ENCODE assay signal across 10 cellular contexts in genomic region chr15:57440799-57441198, GRCh38.
A peak's percentile ranks its signal among the peaks of the same experiment; 100 is the strongest.
DNase-seq lines count a peak whose midpoint lies in the region; ATAC-seq, FAIRE-seq and TF ChIP-seq lines count a peak whose summit lies in the region.
"Had no signal": no experiment of that assay in that cellular context is flagged by ENCODE, and none has a peak within 500 bp of the region (broad histone marks: within the 10 kb centered on the region; RNA-seq: fewer than 3 reads in every experiment).

No MANE protein-coding gene starts in this region.

- no peaks in the 10 kb centered on the region for H3K27me3 Mint-ChIP-seq in type B pancreatic cell

- H3K4me3 Mint-ChIP-seq in type B pancreatic cell = no peak overlapping the region
- H3K4me3 Mint-ChIP-seq: natural killer cell treated with Interleukin-12 subunit alpha and Interleukin-12 subunit beta and Interleukin-15 and Interleukin-18, amount 100 ng/mL, for 72 hours had no signal

- WGBS in K562 (ENCODE audit: insufficient coverage, low coverage, missing lambda C conversion rate) = 8% methylated on average over 1 of the region's 1 CpG

- H3K27ac ChIP-seq in K562 (ENCODE audit: extremely low read depth, low read depth, low read length) = no peak overlapping the region
- H3K27ac ChIP-seq in effector memory CD4-positive, alpha-beta T cell (ENCODE audit: insufficient read depth, low read length, poor library complexity, severe bottlenecking) = no peak overlapping the region

- no peak for TF ChIP-seq EP300 in K562 (IDR thresholded peaks at IDR 0.05; ENCODE audit: low read length)

- intact Hi-C loops in K562 (cut with micrococcal nuclease) = no loop called here

- FAIRE-seq in K562 (lab: Jason Lieb, UNC) = no peak

- H3K9ac ChIP-seq in K562 (ENCODE audit: insufficient read depth in 1 of 2, low read depth in 2 of 2, low read length in 2 of 2) = no peak overlapping the region

- peaks cover 5% of the 10 kb centered on the region for H3K9me3 Mint-ChIP-seq in type B pancreatic cell
- H3K9me3 Mint-ChIP-seq: natural killer cell treated with Interleukin-12 subunit alpha and Interleukin-12 subunit beta and Interleukin-15 and Interleukin-18, amount 100 ng/mL, for 72 hours had no signal

- H3K9me1 ChIP-seq in K562 (ENCODE audit: control insufficient read depth, insufficient read depth, low read length) = no peaks in the 10 kb centered on the region

- peaks cover 0 to 4% of the 10 kb centered on the region in 2 experiments; a peak in 1 of 5 replicates for H3K4me1 ChIP-seq in K562 (replicated peaks in 1 of 2; ENCODE audit: control insufficient read depth in 2 of 2, insufficient read depth in 2 of 2, low read length in 2 of 2)
- no peaks in the 10 kb centered on the region for H3K4me1 ChIP-seq in effector memory CD4-positive, alpha-beta T cell (ENCODE audit: control insufficient read depth, insufficient read depth, low read length, poor library complexity, severe bottlenecking)

- DNase-seq in LHCN-M2 (ENCODE audit: low read depth) (peak; percentile 79), K562 (ENCODE audit: extremely low read depth in 1 of 4, low spot score in 3 of 4) (no peak), kidney glomerular epithelial cell (lab: John Stamatoyannopoulos, UW) (peak; percentile 79), type B pancreatic cell (ENCODE audit: extremely low spot score, unreplicated experiment) (no peak), KG1 (lab: John Stamatoyannopoulos, UW) (no peak)
- DNase-seq in effector memory CD4-positive, alpha-beta T cell = no peak
- DNase-seq: activated T-cell treated with anti-CD3 and anti-CD28 coated beads for 4 hours, NCI-H146 had no signal

- TF ChIP-seq RAD21 in K562 (CRISPR knock-in tag; conservative IDR thresholded peaks at IDR 0.05 in 1 of 2, IDR thresholded peaks at IDR 0.05 in 1 of 2) = no peak

- no peaks in the 10 kb centered on the region for H3K9me3 ChIP-seq in K562 (replicated peaks; ENCODE audit: control insufficient read depth, insufficient read depth, low read depth, low read length)
- no peaks in the 10 kb centered on the region for H3K9me3 ChIP-seq in effector memory CD4-positive, alpha-beta T cell (ENCODE audit: control insufficient read depth, low read length)

- CTCF ChIA-PET in K562 (lab: Yijun Ruan, JAX; ENCODE audit: low intra/inter-chr PET ratio) = no interaction called here

- H3K4me2 ChIP-seq in K562 (ENCODE audit: insufficient read depth, low read length) = no peak overlapping the region

- TF ChIP-seq POLR2A in K562 (conservative IDR thresholded peaks at IDR 0.05) = no peak

- peaks cover 26 to 38% of the 10 kb centered on the region in 2 experiments for H3K27me3 ChIP-seq in K562 (ENCODE audit: control insufficient read depth in 2 of 2, insufficient read depth in 2 of 2, low read length in 2 of 2)
- no peaks in the 10 kb centered on the region for H3K27me3 ChIP-seq in effector memory CD4-positive, alpha-beta T cell (replicated peaks; ENCODE audit: control insufficient read depth, insufficient read depth, low read length, poor library complexity, severe bottlenecking)

- no peak for ATAC-seq in K562
- no peak for ATAC-seq in GM18867 (IDR thresholded peaks at IDR 0.05; ENCODE audit: unreplicated experiment)
- ATAC-seq: natural killer cell treated with Interleukin-12 subunit alpha and Interleukin-12 subunit beta and Interleukin-15 and Interleukin-18, amount 100 ng/mL, for 72 hours had no signal

- BruUV-seq in K562 (replicated peaks; lab: Mats Ljungman, UMichigan) = no TSS peak

- no peak for TF ChIP-seq CTCF in K562 (IDR thresholded peaks at IDR 0.05 in 2 of 3, conservative IDR thresholded peaks at IDR 0.05 in 1 of 3; ENCODE audit: insufficient read depth in 2 of 3, low read depth in 1 of 3, low read length in 3 of 3)
- TF ChIP-seq CTCF in type B pancreatic cell (conservative IDR thresholded peaks at IDR 0.05) = no peak

- POLR2A ChIA-PET in K562 (lab: Yijun Ruan, JAX) = no interaction called here

- in situ Hi-C loops in K562 (cut with MboI) = no loop called here

- H3K27ac Mint-ChIP-seq in type B pancreatic cell = peak overlapping the region; percentile 50
- H3K27ac Mint-ChIP-seq: natural killer cell treated with Interleukin-12 subunit alpha and Interleukin-12 subunit beta and Interleukin-15 and Interleukin-18, amount 100 ng/mL, for 72 hours had no signal

- no peaks in the 10 kb centered on the region for H3K79me2 ChIP-seq in K562 (ENCODE audit: control insufficient read depth, insufficient read depth, low read length)

- H3K36me3 ChIP-seq in K562 (ENCODE audit: control insufficient read depth, insufficient read depth, low read length) = no peaks in the 10 kb centered on the region
- no peaks in the 10 kb centered on the region for H3K36me3 ChIP-seq in effector memory CD4-positive, alpha-beta T cell (ENCODE audit: control insufficient read depth, insufficient read depth, low read length)

- H3K4me3 ChIP-seq in K562 = no peak overlapping the region
- H3K4me3 ChIP-seq in effector memory CD4-positive, alpha-beta T cell (ENCODE audit: insufficient read depth, low read depth, low read length, poor library complexity, severe bottlenecking) = no peak overlapping the region

- H3K36me3 Mint-ChIP-seq in type B pancreatic cell = peaks cover 15% of the 10 kb centered on the region
- H3K36me3 Mint-ChIP-seq: natural killer cell treated with Interleukin-12 subunit alpha and Interleukin-12 subunit beta and Interleukin-15 and Interleukin-18, amount 100 ng/mL, for 72 hours had no signal

- no peak overlapping the region for H2AFZ ChIP-seq in K562 (ENCODE audit: low read depth, low read length)

- no peaks in the 10 kb centered on the region for H4K20me1 ChIP-seq in K562 (replicated peaks; ENCODE audit: control insufficient read depth, insufficient read depth, low read length)

- peaks cover 16% of the 10 kb centered on the region for H3K4me1 Mint-ChIP-seq in type B pancreatic cell (ENCODE audit: unreplicated experiment)

TF ChIP-seq in K562, 482 proteins besides CTCF, POLR2A, EP300 and RAD21:
- TF ChIP-seq HNRNPH1 (optimal IDR thresholded peaks at IDR 0.05; ENCODE audit: low read depth, low read length) (no peak), FOSL1 (tag; conservative IDR thresholded peaks at IDR 0.05) (0 out of 2 replicates have a peak, but pooled peaks have one; percentile 22), ELK3 (CRISPR knock-in tag; IDR thresholded peaks at IDR 0.05) (no peak)

Comparison
In these comparisons a context has a peak if more than half of its experiments do, and no peak if none do; other contexts are left out.
1. DNase-seq: peak in LHCN-M2 (single experiment) and kidney glomerular epithelial cell (single experiment); none in K562 (0 of 4), type B pancreatic cell (single experiment), KG1 (single experiment) and effector memory CD4-positive, alpha-beta T cell (0 of 3).